Comparison of ENCODE assay signal across 1 cellular context in the genomic region with DNA sequence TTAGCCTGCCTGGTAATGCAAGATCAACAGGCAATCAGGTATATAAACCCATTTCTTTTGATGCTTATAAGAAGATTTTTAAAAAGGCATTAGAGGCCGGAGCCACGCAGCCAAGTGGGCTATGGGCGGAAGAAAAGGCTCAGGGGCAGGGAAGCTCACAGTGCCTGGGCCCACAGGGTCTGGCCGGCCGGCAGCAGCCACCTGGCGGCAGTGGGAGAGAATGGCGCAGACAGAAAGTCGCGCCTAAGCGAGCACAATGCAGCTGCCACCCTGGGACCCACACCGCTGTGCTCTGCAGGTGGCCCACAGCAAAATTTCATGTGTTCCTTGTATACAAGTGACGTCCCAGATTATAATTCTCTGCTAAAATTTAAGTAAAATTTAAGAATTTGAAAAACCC.
TF ChIP-seq lines count a peak whose summit lies in the region.

No MANE protein-coding gene starts in this region.

TF ChIP-seq in SK-N-SH treated with all-trans-retinoic acid at 6 μM for 48 hours, 23 proteins besides CTCF, POLR2A, EP300 and RAD21 (continued from another document):
- TF ChIP-seq ZNF565 (CRISPR knock-in tag; conservative IDR thresholded peaks at IDR 0.05; ENCODE audit: low read depth) = no peak
- TF ChIP-seq ZNF8 (CRISPR knock-in tag; IDR thresholded peaks at IDR 0.05) = no peak
- no peak for TF ChIP-seq SNAI2 (CRISPR knock-in tag; IDR thresholded peaks at IDR 0.05)
- TF ChIP-seq, protein P1, sequence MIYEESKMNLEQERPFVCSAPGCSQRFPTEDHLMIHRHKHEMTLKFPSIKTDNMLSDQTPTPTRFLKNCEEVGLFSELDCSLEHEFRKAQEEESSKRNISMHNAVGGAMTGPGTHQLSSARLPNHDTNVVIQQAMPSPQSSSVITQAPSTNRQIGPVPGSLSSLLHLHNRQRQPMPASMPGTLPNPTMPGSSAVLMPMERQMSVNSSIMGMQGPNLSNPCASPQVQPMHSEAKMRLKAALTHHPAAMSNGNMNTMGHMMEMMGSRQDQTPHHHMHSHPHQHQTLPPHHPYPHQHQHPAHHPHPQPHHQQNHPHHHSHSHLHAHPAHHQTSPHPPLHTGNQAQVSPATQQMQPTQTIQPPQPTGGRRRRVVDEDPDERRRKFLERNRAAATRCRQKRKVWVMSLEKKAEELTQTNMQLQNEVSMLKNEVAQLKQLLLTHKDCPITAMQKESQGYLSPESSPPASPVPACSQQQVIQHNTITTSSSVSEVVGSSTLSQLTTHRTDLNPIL (CRISPR knock-in tag; IDR thresholded peaks at IDR 0.05; ENCODE audit: low read depth) = no peak
